Comparison of ENCODE assay signal across 1 cellular context in the genomic region with DNA sequence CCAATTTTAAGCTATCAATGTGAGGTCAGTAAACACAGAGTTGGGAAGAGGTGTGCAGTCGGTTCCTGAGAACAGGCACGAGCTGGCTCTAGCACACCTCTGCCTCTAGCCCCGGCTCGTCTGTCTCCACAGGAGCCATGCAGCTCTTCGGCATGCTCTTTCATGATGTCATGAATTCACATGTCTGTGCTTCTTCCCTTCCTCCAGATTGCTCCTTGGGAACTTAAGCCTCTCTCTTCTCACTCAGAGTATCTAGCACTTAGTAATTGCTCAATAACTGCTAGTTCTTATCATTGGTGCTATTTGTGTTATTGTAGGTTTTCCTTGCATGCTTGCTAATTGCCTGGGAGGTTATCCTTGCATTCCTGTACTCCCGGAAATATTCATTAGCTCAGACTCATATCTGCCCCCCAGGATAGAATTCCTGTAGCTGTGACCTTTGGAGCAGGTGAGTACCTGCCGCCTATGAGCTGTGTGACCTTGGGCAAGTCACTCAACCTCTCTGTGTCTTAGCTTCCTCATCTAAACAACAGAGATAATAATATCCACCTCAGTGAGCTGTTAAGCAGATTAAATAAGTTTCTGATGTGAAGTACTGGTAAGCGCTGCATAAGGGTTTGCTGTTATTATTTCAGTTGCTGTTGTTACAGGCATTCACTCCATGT.
TF ChIP-seq lines count a peak whose summit lies in the region.

No MANE protein-coding gene starts in this region.

TF ChIP-seq in HCT116, 20 proteins besides CTCF, POLR2A, EP300 and RAD21:
- TF ChIP-seq POLR2AphosphoS5 (IDR thresholded peaks at IDR 0.05; ENCODE audit: low read depth, low read length) (no peak), ZFX (IDR thresholded peaks at IDR 0.05) (no peak), SIN3A (IDR thresholded peaks at IDR 0.05; ENCODE audit: low read depth) (no peak), ELF1 (IDR thresholded peaks at IDR 0.05; ENCODE audit: borderline replicate concordance, low read depth) (no peak), EZH2phosphoT487 (IDR thresholded peaks at IDR 0.05; ENCODE audit: borderline replicate concordance) (no peak)
